In genomic region chr3:69013256-69014021, GRCh38 we compare ENCODE assay signal across 1 cellular context.
TF ChIP-seq lines count a peak whose summit lies in the region.

TSS of gene EOGT (minus strand) at chr3:69013684. CDS start at chr3:69009846, 3,838 bp downstream.

TF ChIP-seq in HEK293, 187 proteins besides CTCF, POLR2A, EP300 and RAD21 (continued from another document and continues in another):
- TF ChIP-seq ZNF280D (tag by site-specific recombination; IDR thresholded peaks at IDR 0.05) (no peak), ZNF449 (tag by site-specific recombination; IDR thresholded peaks at IDR 0.05) (peak; percentile 60), ZBTB26 (tag by site-specific recombination; optimal IDR thresholded peaks at IDR 0.05) (peak; percentile 88), ZNF488 (tag by site-specific recombination; IDR thresholded peaks at IDR 0.05) (no peak), ZNF133 (tag by site-specific recombination; IDR thresholded peaks at IDR 0.05) (no peak), ZNF214 (tag by site-specific recombination; IDR thresholded peaks at IDR 0.05; ENCODE audit: borderline replicate concordance) (no peak), ZNF426 (tag by site-specific recombination; IDR thresholded peaks at IDR 0.05) (no peak), ZNF16 (tag by site-specific recombination; IDR thresholded peaks at IDR 0.05; ENCODE audit: low read depth) (no peak), ZNF513 (tag by site-specific recombination; IDR thresholded peaks at IDR 0.05) (no peak), IKZF3 (tag by site-specific recombination; IDR thresholded peaks at IDR 0.05) (peak; percentile 54; the same call in 1 of the 2 replicates), ZBTB11 (tag by site-specific recombination; conservative IDR thresholded peaks at IDR 0.05; ENCODE audit: low read depth) (peak; percentile 81), ZNF555 (tag by site-specific recombination; conservative IDR thresholded peaks at IDR 0.05) (no peak), ZNF433 (tag by site-specific recombination; IDR thresholded peaks at IDR 0.05; ENCODE audit: low read depth) (no peak), REST (tag by site-specific recombination; IDR thresholded peaks at IDR 0.05) (no peak), GFI1B (tag by site-specific recombination; IDR thresholded peaks at IDR 0.05) (no peak), ATF2 (tag by site-specific recombination; IDR thresholded peaks at IDR 0.05; ENCODE audit: low read depth) (no peak), ZNF792 (tag by site-specific recombination; IDR thresholded peaks at IDR 0.05) (no peak), ZNF76 (tag by site-specific recombination; IDR thresholded peaks at IDR 0.05; ENCODE audit: borderline replicate concordance, low read depth) (peak; percentile 16; the same call in 1 of the 2 replicates), GLI2 (tag by site-specific recombination; IDR thresholded peaks at IDR 0.05; ENCODE audit: borderline replicate concordance, low read depth) (no peak), ZSCAN18 (tag by site-specific recombination; IDR thresholded peaks at IDR 0.05) (no peak), SETDB1 (IDR thresholded peaks at IDR 0.05; ENCODE audit: insufficient read length, low read length) (peak; percentile 42), ZNF596 (tag by site-specific recombination; IDR thresholded peaks at IDR 0.05) (0 out of 2 replicates have a peak, but pooled peaks have one; percentile 17), ZBTB7A (tag by site-specific recombination; IDR thresholded peaks at IDR 0.05; ENCODE audit: low read depth) (no peak), HOXC10 (CRISPR knock-in tag; IDR thresholded peaks at IDR 0.05) (no peak), ZNF645 (tag by site-specific recombination; IDR thresholded peaks at IDR 0.05) (no peak), ZNF23 (tag by site-specific recombination; IDR thresholded peaks at IDR 0.05; ENCODE audit: borderline replicate concordance) (no peak), ZNF354C (tag by site-specific recombination; IDR thresholded peaks at IDR 0.05; ENCODE audit: borderline replicate concordance, low read depth) (no peak), GLIS2 (tag by site-specific recombination; IDR thresholded peaks at IDR 0.05) (peak; percentile 76), ZNF510 (tag by site-specific recombination; IDR thresholded peaks at IDR 0.05; ENCODE audit: insufficient replicate concordance) (no peak), ZNF202 (tag by site-specific recombination; IDR thresholded peaks at IDR 0.05; ENCODE audit: borderline replicate concordance) (no peak), ZNF624 (tag by site-specific recombination; IDR thresholded peaks at IDR 0.05) (no peak), ZBTB8A (tag by site-specific recombination; IDR thresholded peaks at IDR 0.05) (peak; percentile 96), PBX3 (CRISPR knock-in tag; IDR thresholded peaks at IDR 0.05) (no peak), ZNF585B (tag by site-specific recombination; IDR thresholded peaks at IDR 0.05) (no peak), ZNF223 (tag by site-specific recombination; IDR thresholded peaks at IDR 0.05) (peak; percentile 95), ZNF350 (tag by site-specific recombination; IDR thresholded peaks at IDR 0.05) (no peak), ZNF423 (tag by site-specific recombination; IDR thresholded peaks at IDR 0.05) (peak; percentile 44; the same call in 1 of the 2 replicates)
